22 cellular contexts compared by ENCODE assay signal in the genomic region with DNA sequence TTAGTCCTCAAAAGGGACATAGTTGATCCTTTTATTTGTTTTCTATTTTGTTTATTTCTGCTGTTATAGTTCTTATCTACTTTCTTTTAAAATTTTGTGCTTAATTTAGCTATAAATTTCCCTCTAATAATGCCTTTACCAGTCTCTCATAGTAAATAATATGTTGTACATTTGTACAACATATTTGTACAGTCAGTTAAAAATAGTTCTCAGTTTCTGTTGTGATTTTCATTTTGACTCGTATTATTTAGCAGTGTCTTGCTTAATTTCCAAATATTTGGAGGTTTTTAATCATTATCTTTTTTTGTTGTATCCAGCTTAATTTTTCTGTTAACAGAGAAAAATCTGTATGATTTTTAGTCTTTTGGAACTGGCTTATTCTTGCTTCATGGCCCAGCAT.
"Had no signal": no experiment of that assay in that cellular context is flagged by ENCODE, and none has a peak within 500 bp of the region (broad histone marks: within the 10 kb centered on the region; RNA-seq: fewer than 3 reads in every experiment).

No MANE protein-coding gene starts in this region.

- H3K4me2 ChIP-seq: PC-9 had no signal

- H3K27ac ChIP-seq: PC-9 had no signal

- H2AFZ ChIP-seq: PC-9 had no signal

- FAIRE-seq: astrocyte, TTC549 had no signal

- ATAC-seq: activated CD8-positive, alpha-beta memory T cell treated with anti-CD3 and anti-CD28 coated beads, Interleukin-2, amount 10 ng/mL, durations not matched to agents 7 days and 5 days; activated T-cell treated with anti-CD3 and anti-CD28 coated beads, Interleukin-2, amount 50 U/mL, for 4 hours; T-helper 17 cell had no signal

- H3K4me3 ChIP-seq: PC-9 had no signal

- DNase-seq: activated B cell treated with CpG ODN at 0.5 μM for 24 hours; activated CD4-positive, alpha-beta T cell treated with anti-CD3 and anti-CD28 coated beads for 1 hour; activated CD4-positive, alpha-beta T cell treated with anti-CD3 and anti-CD28 coated beads, Interleukin-2, amount 10 ng/mL, durations not matched to agents 24 days and 14 days; activated CD4-positive, alpha-beta T cell treated with anti-CD3 and anti-CD28 coated beads, Interleukin-2, amount 50 U/mL, for 48 hours; activated CD8-positive, alpha-beta memory T cell treated with anti-CD3 and anti-CD28 coated beads, Interleukin-2, amount 10 ng/mL, durations not matched to agents 7 days and 5 days; activated effector memory CD4-positive, alpha-beta T cell treated with anti-CD3 and anti-CD28 coated beads, Interleukin-2, amount 50 U/mL, for 16 hours; activated naive CD4-positive, alpha-beta T cell treated with anti-CD3 and anti-CD28 coated beads for 36 hours; activated T-cell treated with anti-CD3 and anti-CD28 coated beads, Interleukin-2, amount 50 U/mL, for 4 hours; amygdala; MV-4-11; NCI-H1092 treated with DMSO at 0.1 percent for 48 hours; NCI-H1417 treated with DMSO at 0.1 percent for 48 hours; NCI-H1694; NCI-H2081; NCI-H446; NCI-H524; PC-9; SIG-M5; T-helper 17 cell; T1000 had no signal
